Comparison of ENCODE assay signal across 8 cellular contexts in genomic region chr13:55990631-55991030, GRCh38.
"Had no signal": no experiment of that assay in that cellular context is flagged by ENCODE, and none has a peak within 500 bp of the region (broad histone marks: within the 10 kb centered on the region; RNA-seq: fewer than 3 reads in every experiment).

No MANE protein-coding gene starts in this region.

- FAIRE-seq: H54 had no signal

- ATAC-seq: HCT116 had no signal

- DNase-seq: GM23248, GOT3, H9, HFFc6, KG1 had no signal

- H3K27ac ChIP-seq: GM23248, HL-60 had no signal

- H2AFZ ChIP-seq: GM23248 had no signal

- H3K9ac ChIP-seq: GM23248 had no signal

- H3K4me3 ChIP-seq: GM23248 had no signal
